In the genomic region with DNA sequence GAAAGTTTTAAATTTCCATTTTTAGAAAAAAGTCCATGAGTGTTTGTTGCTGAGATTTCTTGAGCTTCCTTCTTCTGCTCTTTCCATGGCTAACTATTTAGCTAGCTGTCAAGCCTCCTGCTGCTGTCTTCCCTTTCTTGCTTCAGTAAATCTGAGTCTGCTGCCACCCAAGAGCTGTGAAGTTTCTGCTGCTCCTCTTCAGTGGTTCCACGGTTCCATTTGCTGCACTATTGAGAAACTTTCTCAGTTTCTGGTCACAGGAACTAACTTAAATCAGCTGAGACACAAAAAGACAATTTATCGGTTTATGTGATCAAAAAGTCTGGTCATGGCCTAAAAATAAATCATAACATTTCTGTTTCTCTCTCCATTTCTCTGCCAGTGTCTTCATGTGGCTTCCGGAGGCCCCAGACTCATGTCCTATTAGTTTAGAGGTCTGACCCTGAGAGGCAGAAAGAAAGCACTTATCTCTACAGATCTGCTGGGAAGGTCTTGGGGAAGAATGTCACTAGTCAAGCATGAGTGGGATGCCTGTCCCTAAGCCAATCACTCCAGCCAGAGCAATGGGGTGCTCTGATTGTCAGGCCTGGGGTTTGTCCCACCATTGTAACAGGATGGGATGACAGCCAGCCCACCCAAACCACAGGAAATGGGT, we compare ENCODE assay signal across 18 cellular contexts.
"Had no signal": no experiment of that assay in that cellular context is flagged by ENCODE, and none has a peak within 500 bp of the region (broad histone marks: within the 10 kb centered on the region; RNA-seq: fewer than 3 reads in every experiment).

No MANE protein-coding gene starts in this region.

- H3K27ac ChIP-seq: foreskin keratinocyte, left lung, neural progenitor cell, stomach, thoracic aorta had no signal

- H3K9me3 ChIP-seq: left lung, stomach, thoracic aorta had no signal

- H3K36me3 ChIP-seq: left lung, neural progenitor cell, stomach, thoracic aorta had no signal

- H3K27me3 ChIP-seq: foreskin keratinocyte, left lung, neural progenitor cell, stomach had no signal

- H3K4me3 Mint-ChIP-seq: activated naive CD8-positive, alpha-beta T cell treated with anti-CD3 and anti-CD28 coated beads, Interleukin-2, amount 10 ng/mL, durations not matched to agents 7 days and 5 days; activated T-helper 1 cell treated with anti-CD3 and anti-CD28 coated beads, Interleukin-12 subunit alpha, Interleukin-12 subunit beta, Interleukin-2, Interleukin-4 antibody, amounts not matched to agents 30 ng/mL and 10 ng/mL and 1 ng/mL, durations not matched to agents 14 hours and 24 hours and 36 hours; effector memory CD8-positive, alpha-beta T cell; neural progenitor cell; T-helper 2 cell treated with Interferon-gamma antibody and Interleukin-4, amounts not matched to agents 5 μg/mL and 100 μg/mL, for 36 hours had no signal

- H3K4me1 ChIP-seq: foreskin keratinocyte, left lung, stomach had no signal

- H3K27ac Mint-ChIP-seq: activated naive CD8-positive, alpha-beta T cell treated with anti-CD3 and anti-CD28 coated beads, Interleukin-2, amount 10 ng/mL, durations not matched to agents 7 days and 5 days; activated T-helper 1 cell treated with anti-CD3 and anti-CD28 coated beads, Interleukin-12 subunit alpha, Interleukin-12 subunit beta, Interleukin-2, Interleukin-4 antibody, amounts not matched to agents 30 ng/mL and 10 ng/mL and 1 ng/mL, durations not matched to agents 14 hours and 24 hours and 36 hours; effector memory CD8-positive, alpha-beta T cell; neural progenitor cell; T-helper 2 cell treated with Interferon-gamma antibody and Interleukin-4, amounts not matched to agents 5 μg/mL and 100 μg/mL, for 36 hours had no signal

- H3K4me3 ChIP-seq: left lung, neural progenitor cell, stomach, thoracic aorta had no signal

- DNase-seq: activated CD4-positive, alpha-beta T cell treated with anti-CD3 and anti-CD28 coated beads, Interleukin-2, amount 50 U/mL, for 1 hour; activated CD4-positive, CD25-positive, alpha-beta regulatory T cell; activated CD8-positive, alpha-beta memory T cell treated with anti-CD3 and anti-CD28 coated beads for 24 hours; activated naive CD4-positive, alpha-beta T cell; activated naive CD8-positive, alpha-beta T cell treated with anti-CD3 and anti-CD28 coated beads, Interleukin-2, amount 10 ng/mL, durations not matched to agents 7 days and 5 days; effector memory CD8-positive, alpha-beta T cell; foreskin keratinocyte; glutamatergic neuron; hypothalamus; kidney; left lung; mesendoderm; stomach had no signal

- H3K36me3 Mint-ChIP-seq: activated naive CD8-positive, alpha-beta T cell treated with anti-CD3 and anti-CD28 coated beads, Interleukin-2, amount 10 ng/mL, durations not matched to agents 7 days and 5 days; neural progenitor cell had no signal

- H3K9me3 Mint-ChIP-seq: activated naive CD8-positive, alpha-beta T cell treated with anti-CD3 and anti-CD28 coated beads, Interleukin-2, amount 10 ng/mL, durations not matched to agents 7 days and 5 days; activated T-helper 1 cell treated with anti-CD3 and anti-CD28 coated beads, Interleukin-12 subunit alpha, Interleukin-12 subunit beta, Interleukin-2, Interleukin-4 antibody, amounts not matched to agents 30 ng/mL and 10 ng/mL and 1 ng/mL, durations not matched to agents 14 hours and 24 hours and 36 hours; effector memory CD8-positive, alpha-beta T cell; T-helper 2 cell treated with Interferon-gamma antibody and Interleukin-4, amounts not matched to agents 5 μg/mL and 100 μg/mL, for 36 hours had no signal

- H3K4me1 Mint-ChIP-seq: activated naive CD8-positive, alpha-beta T cell treated with anti-CD3 and anti-CD28 coated beads, Interleukin-2, amount 10 ng/mL, durations not matched to agents 7 days and 5 days had no signal

- ATAC-seq: effector memory CD8-positive, alpha-beta T cell; foreskin keratinocyte; left lung; sciatic nerve had no signal
